ENCODE assay signal across 10 cellular contexts in genomic region chr20:35456700-35457099, GRCh38. TPM values are rescaled to one million over a fixed set of nuclear protein-coding genes. Genes with fewer than 3 reads are reported as not detected.
DNase-seq lines count a peak whose midpoint lies in the region; ATAC-seq and TF ChIP-seq lines count a peak whose summit lies in the region.
"Not testable (repeated sequence)": the region's sequence is repeated elsewhere in the genome, so short reads cannot be mapped to it uniquely, and the experiment has no call there.
"Had no signal": no experiment of that assay in that cellular context is flagged by ENCODE, and none has a peak within 500 bp of the region (broad histone marks: within the 10 kb centered on the region; RNA-seq: fewer than 3 reads in every experiment).

No MANE protein-coding gene starts in this region.

- not testable (repeated sequence) for H3K18ac ChIP-seq in IMR-90 (ENCODE audit: low read depth, low read length)

- H3K79me1 ChIP-seq in IMR-90 (ENCODE audit: low read depth in 1 of 2, low read length in 2 of 2) = peaks cover 22 to 44% of the 10 kb centered on the region in 2 experiments

- H3K27me3 Mint-ChIP-seq in CD8-positive, alpha-beta T cell (ENCODE audit: low read depth); T-cell; activated T-cell treated with anti-CD3 and anti-CD28 coated beads, Interleukin-2, amount 50 U/mL, for 72 hours (ENCODE audit: low read depth); brain; glutamatergic neuron (ENCODE audit: unreplicated experiment); natural killer cell treated with Interleukin-12 subunit alpha and Interleukin-12 subunit beta and Interleukin-15 and Interleukin-18, amount 100 ng/mL, for 72 hours; stimulated activated naive CD8-positive, alpha-beta T cell treated with anti-CD3 and anti-CD28 coated beads, Interleukin-15, Interleukin-2, amounts not matched to agents 100 ng/mL and 50 ng/mL, for 24 hours: not testable (repeated sequence)

- H3K4me1 Mint-ChIP-seq in CD8-positive, alpha-beta T cell (ENCODE audit: low read depth) = peaks cover 21% of the 10 kb centered on the region
- peaks cover 8 to 29% (median 22%) of the 10 kb centered on the region in 3 donors for H3K4me1 Mint-ChIP-seq in T-cell
- peaks cover 44% of the 10 kb centered on the region for H3K4me1 Mint-ChIP-seq in activated T-cell treated with anti-CD3 and anti-CD28 coated beads, Interleukin-2, amount 50 U/mL, for 72 hours (ENCODE audit: low read depth)
- H3K4me1 Mint-ChIP-seq in brain = peaks cover 68% of the 10 kb centered on the region
- peaks cover 11% of the 10 kb centered on the region for H3K4me1 Mint-ChIP-seq in glutamatergic neuron (ENCODE audit: low read depth, unreplicated experiment)
- H3K4me1 Mint-ChIP-seq in natural killer cell treated with Interleukin-12 subunit alpha and Interleukin-12 subunit beta and Interleukin-15 and Interleukin-18, amount 100 ng/mL, for 72 hours (ENCODE audit: low read depth in 2 of 2) = peaks cover 10 to 11% of the 10 kb centered on the region in 2 donors
- peaks cover 29% of the 10 kb centered on the region for H3K4me1 Mint-ChIP-seq in stimulated activated naive CD8-positive, alpha-beta T cell treated with anti-CD3 and anti-CD28 coated beads, Interleukin-15, Interleukin-2, amounts not matched to agents 100 ng/mL and 50 ng/mL, for 24 hours (ENCODE audit: low read depth)

- H2BK5ac ChIP-seq in IMR-90 (ENCODE audit: low read depth, low read length, poor library complexity, severe bottlenecking) = not testable (repeated sequence)

- not testable (repeated sequence) for TF ChIP-seq RAD21 in IMR-90 (IDR thresholded peaks at IDR 0.05; ENCODE audit: low read length)

- H3K9me1 ChIP-seq in IMR-90 (ENCODE audit: insufficient read depth, low read length) = not testable (repeated sequence)

- not testable (repeated sequence) for TF ChIP-seq CTCF in CD8-positive, alpha-beta T cell (IDR thresholded peaks at IDR 0.05); IMR-90 (conservative IDR thresholded peaks at IDR 0.05; ENCODE audit: low read depth, low read length); brain (conservative IDR thresholded peaks at IDR 0.05); glutamatergic neuron (IDR thresholded peaks at IDR 0.05; ENCODE audit: partially characterized antibody, unreplicated experiment)

- H2BK15ac ChIP-seq in IMR-90 (ENCODE audit: low read depth, low read length) = not testable (repeated sequence)

- not testable (repeated sequence) for H2BK120ac ChIP-seq in IMR-90 (ENCODE audit: low read depth, low read length)

- peaks cover 19% of the 10 kb centered on the region for H3K36me3 Mint-ChIP-seq in CD8-positive, alpha-beta T cell
- H3K36me3 Mint-ChIP-seq in T-cell; activated T-cell treated with anti-CD3 and anti-CD28 coated beads, Interleukin-2, amount 50 U/mL, for 72 hours (ENCODE audit: insufficient read depth in 2 of 2); glutamatergic neuron (ENCODE audit: unreplicated experiment); natural killer cell treated with Interleukin-12 subunit alpha and Interleukin-12 subunit beta and Interleukin-15 and Interleukin-18, amount 100 ng/mL, for 72 hours; stimulated activated naive CD8-positive, alpha-beta T cell treated with anti-CD3 and anti-CD28 coated beads, Interleukin-15, Interleukin-2, amounts not matched to agents 100 ng/mL and 50 ng/mL, for 24 hours (ENCODE audit: low read depth): not testable (repeated sequence)
- peaks cover 28% of the 10 kb centered on the region for H3K36me3 Mint-ChIP-seq in brain

- not testable (repeated sequence) for ATAC-seq in CD8-positive, alpha-beta T cell; IMR-90 (ENCODE audit: low read depth); T-cell (replicated peaks in 1 of 4); activated T-cell treated with anti-CD3 and anti-CD28 coated beads, Interleukin-2, amount 50 U/mL, for 72 hours (replicated peaks in 1 of 2); natural killer cell treated with Interleukin-12 subunit alpha and Interleukin-12 subunit beta and Interleukin-15 and Interleukin-18, amount 100 ng/mL, for 72 hours

- not testable (repeated sequence) for H3K56ac ChIP-seq in IMR-90 (ENCODE audit: extremely low read depth, insufficient read depth, low read length)

- not testable (repeated sequence) for H3K27me3 ChIP-seq in CD8-positive, alpha-beta T cell (ENCODE audit: insufficient read depth, low read length); IMR-90 (ENCODE audit: control insufficient read depth, insufficient read depth, low read length)

- H3K36me3 ChIP-seq in CD8-positive, alpha-beta T cell (ENCODE audit: insufficient read depth, low read length) = not testable (repeated sequence)
- peaks cover 11% of the 10 kb centered on the region for H3K36me3 ChIP-seq in IMR-90 (ENCODE audit: control insufficient read depth, insufficient read depth, low read length)

- not testable (repeated sequence) for H3K9ac ChIP-seq in IMR-90 (ENCODE audit: low read depth, low read length)

- H2BK20ac ChIP-seq in IMR-90 (ENCODE audit: low read depth, low read length) = not testable (repeated sequence)

- not testable (repeated sequence) for H2AK9ac ChIP-seq in IMR-90 (replicated peaks; ENCODE audit: low read depth, low read length, poor library complexity)

- in situ Hi-C loops in IMR-90 (cut with MboI; ENCODE audit: low sequenced_read_pairs) = not testable (repeated sequence)

- dilution Hi-C loops in IMR-90 (cut with HindIII; ENCODE audit: low sequenced_read_pairs, unreplicated experiment) = not testable (repeated sequence)

- intact Hi-C loops in CD8-positive, alpha-beta T cell (cut with DNase I, micrococcal nuclease) = loop anchor here (10.0 kb wide), 2 partner anchors 208 to 318 kb away; partner anchors contain the start of genes PHF20 (in 2 of the 2), CPNE1 (in 1 of the 2) and RBM12 (in 1 of the 2)
- intact Hi-C loops in IMR-90 (cut with micrococcal nuclease) = not testable (repeated sequence)

- 0 out of 2 replicates have a peak overlapping the region, but pooled peaks have one; percentile 28 for H3K23ac ChIP-seq in IMR-90 (ENCODE audit: low read depth, low read length)

- H3K9me3 Mint-ChIP-seq in CD8-positive, alpha-beta T cell; T-cell; activated T-cell treated with anti-CD3 and anti-CD28 coated beads, Interleukin-2, amount 50 U/mL, for 72 hours; brain; glutamatergic neuron (ENCODE audit: unreplicated experiment); natural killer cell treated with Interleukin-12 subunit alpha and Interleukin-12 subunit beta and Interleukin-15 and Interleukin-18, amount 100 ng/mL, for 72 hours; stimulated activated naive CD8-positive, alpha-beta T cell treated with anti-CD3 and anti-CD28 coated beads, Interleukin-15, Interleukin-2, amounts not matched to agents 100 ng/mL and 50 ng/mL, for 24 hours: not testable (repeated sequence)

- H4K91ac ChIP-seq in IMR-90 (ENCODE audit: insufficient read depth, low read depth, low read length) = not testable (repeated sequence)

- H3K4me2 ChIP-seq in IMR-90 (ENCODE audit: low read depth, low read length) = not testable (repeated sequence)

- H3K4me1 ChIP-seq in CD8-positive, alpha-beta T cell (ENCODE audit: insufficient read depth, low read length) = peaks cover 10% of the 10 kb centered on the region
- not testable (repeated sequence) for H3K4me1 ChIP-seq in IMR-90 (ENCODE audit: control insufficient read depth, insufficient read depth, low read length)

- CTCF ChIA-PET in CD8-positive, alpha-beta T cell (lab: Charles Lee) = interaction anchor here (0.9 to 5.2 kb wide), 7 partner anchors 8 to 430 kb away, joined by 3 to 37 read pairs (median 5); no protein-coding TSS in a partner anchor
- CTCF ChIA-PET in IMR-90 (lab: Yijun Ruan, JAX) = interaction anchor here (0.6 kb wide), 2 partner anchors 8 to 15 kb away, joined by 3 read pairs; no protein-coding TSS in a partner anchor
- CTCF ChIA-PET in T-cell (lab: Charles Lee) = interaction anchor here (1.5 to 1.8 kb wide), 3 partner anchors 9 to 34 kb away, joined by 3 to 5 read pairs (median 3); no protein-coding TSS in a partner anchor

- POLR2A ChIA-PET in CD8-positive, alpha-beta T cell (lab: Charles Lee) = interaction anchor here (0.6 to 1.5 kb wide), 5 partner anchors 10 to 498 kb away, joined by 3 to 5 read pairs (median 3); partner anchors contain the start of gene SCAND1
- POLR2A ChIA-PET in IMR-90 (lab: Charles Lee; ENCODE audit: unreplicated experiment) (interaction anchor here (0.6 kb wide), 2 partner anchors 11 to 151 kb away, joined by 4 read pairs; no protein-coding TSS in a partner anchor), T-cell (lab: Charles Lee) (interaction anchor here (0.6 to 0.7 kb wide), 4 partner anchors 16 to 1266 kb away, joined by 3 to 4 read pairs (median 4); no protein-coding TSS in a partner anchor)

- not testable (repeated sequence) for H3K9me3 ChIP-seq in CD8-positive, alpha-beta T cell (ENCODE audit: low read length); IMR-90 (ENCODE audit: control insufficient read depth, insufficient read depth, low read length)

- not testable (repeated sequence) for H3K27ac ChIP-seq in CD8-positive, alpha-beta T cell (ENCODE audit: low read depth, low read length); IMR-90 (ENCODE audit: insufficient read depth, low read length)

- peak overlapping the region; percentile 94 for H3K4me3 Mint-ChIP-seq in CD8-positive, alpha-beta T cell
- peak overlapping the region in 2 of 3 donors; percentile 28 to 86 for H3K4me3 Mint-ChIP-seq in T-cell
- peak overlapping the region; percentile 22 to 98 for H3K4me3 Mint-ChIP-seq in activated T-cell treated with anti-CD3 and anti-CD28 coated beads, Interleukin-2, amount 50 U/mL, for 72 hours
- H3K4me3 Mint-ChIP-seq in brain = peak overlapping the region; percentile 92 to 98 (median 97)
- peak overlapping the region; percentile 85 for H3K4me3 Mint-ChIP-seq in glutamatergic neuron (ENCODE audit: unreplicated experiment)
- H3K4me3 Mint-ChIP-seq in natural killer cell treated with Interleukin-12 subunit alpha and Interleukin-12 subunit beta and Interleukin-15 and Interleukin-18, amount 100 ng/mL, for 72 hours = peak overlapping the region; percentile 84
- H3K4me3 Mint-ChIP-seq in stimulated activated naive CD8-positive, alpha-beta T cell treated with anti-CD3 and anti-CD28 coated beads, Interleukin-15, Interleukin-2, amounts not matched to agents 100 ng/mL and 50 ng/mL, for 24 hours = peak overlapping the region; percentile 91

- WGBS in IMR-90 (ENCODE audit: extremely low coverage in 2 of 2, insufficient read length in 1 of 2), 2 experiments = no CpG with 5 or more reads among the region's 7 CpGs

- H2AK5ac ChIP-seq in IMR-90 (ENCODE audit: low read depth, low read length) = not testable (repeated sequence)

- not testable (repeated sequence) for H2AFZ ChIP-seq in IMR-90 (replicated peaks; ENCODE audit: low read length, poor library complexity)

- not testable (repeated sequence) for H4K20me1 ChIP-seq in IMR-90 (ENCODE audit: insufficient read depth, low read length)

- not testable (repeated sequence) for TF ChIP-seq POLR2A in IMR-90 (IDR thresholded peaks at IDR 0.05; ENCODE audit: low read depth, low read length)

- DNase-seq in CD8-positive, alpha-beta T cell; IMR-90; T-cell; activated T-cell treated with anti-CD3 and anti-CD28 coated beads, Interleukin-2, amount 50 U/mL, for 72 hours; glutamatergic neuron; natural killer cell treated with Interleukin-12 subunit alpha and Interleukin-12 subunit beta and Interleukin-15 and Interleukin-18, amount 100 ng/mL, for 72 hours (ENCODE audit: low spot score): not testable (repeated sequence)

- H3K4me3 ChIP-seq in CD8-positive, alpha-beta T cell (ENCODE audit: low read depth, low read length); IMR-90 (ENCODE audit: insufficient read depth, low read depth, low read length): not testable (repeated sequence)

- H4K5ac ChIP-seq in IMR-90 (ENCODE audit: low read depth, low read length) = not testable (repeated sequence)

- 0 out of 2 replicates have a peak overlapping the region, but pooled peaks have one; percentile 22 for H3K14ac ChIP-seq in IMR-90 (replicated peaks; ENCODE audit: low read depth, low read length)

- H4K8ac ChIP-seq in IMR-90 (ENCODE audit: low read depth in 2 of 2, low read length in 2 of 2) = not testable (repeated sequence)

- H3K27ac Mint-ChIP-seq in CD8-positive, alpha-beta T cell; T-cell; activated T-cell treated with anti-CD3 and anti-CD28 coated beads, Interleukin-2, amount 50 U/mL, for 72 hours; glutamatergic neuron (ENCODE audit: unreplicated experiment); natural killer cell treated with Interleukin-12 subunit alpha and Interleukin-12 subunit beta and Interleukin-15 and Interleukin-18, amount 100 ng/mL, for 72 hours; stimulated activated naive CD8-positive, alpha-beta T cell treated with anti-CD3 and anti-CD28 coated beads, Interleukin-15, Interleukin-2, amounts not matched to agents 100 ng/mL and 50 ng/mL, for 24 hours: not testable (repeated sequence)
- H3K27ac Mint-ChIP-seq in brain = peak overlapping the region in 4 of 5 experiments; percentile 99 to 100 (median 100)

- BruUV-seq in IMR-90 (replicated peaks; lab: Mats Ljungman, UMichigan) = TSS peak; percentile 39

- not testable (repeated sequence) for H3K4ac ChIP-seq in IMR-90 (ENCODE audit: low read depth, low read length)

RNA-seq across cellular contexts. Expression of gene CEP250, which starts 1.3 kb away (rescaled TPM):
- 10 to 100 TPM; 33.4 to 34.4 TPM for total RNA-seq in CD8-positive, alpha-beta T cell
- total RNA-seq in IMR-90 (2012; rRNA removed) (35.1 and 38.3 TPM in 2 replicates), T-cell (10 to 100 TPM; 45.7 to 70.7 (median 67.4) TPM), glutamatergic neuron (ENCODE audit: unreplicated experiment) (39.4 TPM)
- polyA plus RNA-seq in IMR-90 (2012; rRNA removed) (22.7 and 23.9 TPM in 2 replicates), brain (ENCODE audit: insufficient read depth, low read depth, low replicate concordance) (49.7 TPM)
- polyA plus RNA-seq in IMR-90 (2012; cell fraction: cytosol; rRNA removed) = 8.2 and 10.3 TPM in 2 replicates
- polyA plus RNA-seq in IMR-90 (2012; cell fraction: nucleus; rRNA removed; ENCODE audit: low replicate concordance) = 24.6 and 37.5 TPM in 2 replicates
- 10 to 100 TPM; 45.1 to 55.0 TPM for total RNA-seq in activated T-cell treated with anti-CD3 and anti-CD28 coated beads, Interleukin-2, amount 50 U/mL, for 72 hours
- total RNA-seq in natural killer cell treated with Interleukin-12 subunit alpha and Interleukin-12 subunit beta and Interleukin-15 and Interleukin-18, amount 100 ng/mL, for 72 hours = 10 to 100 TPM; 67.5 to 90.0 TPM

RNA-seq across cellular contexts. Expression of gene GDF5, which starts 18.7 kb away (rescaled TPM):
- not detected for total RNA-seq in CD8-positive, alpha-beta T cell
- total RNA-seq in IMR-90 (2012; rRNA removed) (27.5 and 32.6 TPM in 2 replicates), T-cell (under 1 TPM in 2 of 5 donors, not detected in 3; 0.09 to 0.10 TPM), glutamatergic neuron (ENCODE audit: unreplicated experiment) (0.15 TPM)
- polyA plus RNA-seq in IMR-90 (2012; rRNA removed) (24.6 and 28.2 TPM in 2 replicates), brain (ENCODE audit: insufficient read depth, low read depth, low replicate concordance) (0.25 TPM)
- polyA plus RNA-seq in IMR-90 (2012; cell fraction: cytosol; rRNA removed) = 22.5 and 55.7 TPM in 2 replicates
- polyA plus RNA-seq in IMR-90 (2012; cell fraction: nucleus; rRNA removed; ENCODE audit: low replicate concordance) = 11.2 and 17.2 TPM in 2 replicates
- total RNA-seq in activated T-cell treated with anti-CD3 and anti-CD28 coated beads, Interleukin-2, amount 50 U/mL, for 72 hours = not detected
- total RNA-seq in natural killer cell treated with Interleukin-12 subunit alpha and Interleukin-12 subunit beta and Interleukin-15 and Interleukin-18, amount 100 ng/mL, for 72 hours = not detected
- total RNA-seq: SK-MEL-5; T-helper 2 cell treated with Interferon-gamma antibody and Interleukin-4, amounts not matched to agents 100 ng/mL and 5 ng/mL, for 36 hours had no signal

RNA-seq across cellular contexts. Expression of gene UQCC1, which starts 44.9 kb away (rescaled TPM):
- total RNA-seq in CD8-positive, alpha-beta T cell = 10 to 100 TPM; 14.4 to 18.9 TPM
- total RNA-seq in IMR-90 (2012; rRNA removed) (28.7 and 30.8 TPM in 2 replicates), T-cell (10 to 100 TPM; 27.0 to 51.5 (median 41.5) TPM), glutamatergic neuron (ENCODE audit: unreplicated experiment) (46.0 TPM)
- polyA plus RNA-seq in IMR-90 (2012; rRNA removed) (35.6 and 36.4 TPM in 2 replicates), brain (ENCODE audit: insufficient read depth, low read depth, low replicate concordance) (63.7 TPM)
- 20.8 and 26.6 TPM in 2 replicates for polyA plus RNA-seq in IMR-90 (2012; cell fraction: cytosol; rRNA removed)
- polyA plus RNA-seq in IMR-90 (2012; cell fraction: nucleus; rRNA removed; ENCODE audit: low replicate concordance) = 45.7 and 102 TPM in 2 replicates
- 10 to 100 TPM; 76.2 to 84.1 TPM for total RNA-seq in activated T-cell treated with anti-CD3 and anti-CD28 coated beads, Interleukin-2, amount 50 U/mL, for 72 hours
- total RNA-seq in natural killer cell treated with Interleukin-12 subunit alpha and Interleukin-12 subunit beta and Interleukin-15 and Interleukin-18, amount 100 ng/mL, for 72 hours = 10 to 100 TPM; 61.5 to 68.9 TPM

Comparison
In these comparisons a context has a peak if more than half of its experiments do, and no peak if none do; other contexts are left out.
1. RNA of gene GDF5, which starts 18.7 kb away (total RNA-seq): 27.5 to 32.6 TPM in IMR-90; 0.15 TPM in glutamatergic neuron (single experiment), not detected in natural killer cell treated with Interleukin-12 subunit alpha and Interleukin-12 subunit beta and Interleukin-15 and Interleukin-18, amount 100 ng/mL, for 72 hours, not detected in CD8-positive, alpha-beta T cell, 0.09 to 0.10 TPM in T-cell and not detected in activated T-cell treated with anti-CD3 and anti-CD28 coated beads, Interleukin-2, amount 50 U/mL, for 72 hours; every median in the first group is over 10 times any median in the second.
2. Peak in every context shown above with its lines, with median percentiles within 50 percentile points of each other: H3K4me3 Mint-ChIP-seq.